ENCODE assay signal across 20 cellular contexts in the genomic region with DNA sequence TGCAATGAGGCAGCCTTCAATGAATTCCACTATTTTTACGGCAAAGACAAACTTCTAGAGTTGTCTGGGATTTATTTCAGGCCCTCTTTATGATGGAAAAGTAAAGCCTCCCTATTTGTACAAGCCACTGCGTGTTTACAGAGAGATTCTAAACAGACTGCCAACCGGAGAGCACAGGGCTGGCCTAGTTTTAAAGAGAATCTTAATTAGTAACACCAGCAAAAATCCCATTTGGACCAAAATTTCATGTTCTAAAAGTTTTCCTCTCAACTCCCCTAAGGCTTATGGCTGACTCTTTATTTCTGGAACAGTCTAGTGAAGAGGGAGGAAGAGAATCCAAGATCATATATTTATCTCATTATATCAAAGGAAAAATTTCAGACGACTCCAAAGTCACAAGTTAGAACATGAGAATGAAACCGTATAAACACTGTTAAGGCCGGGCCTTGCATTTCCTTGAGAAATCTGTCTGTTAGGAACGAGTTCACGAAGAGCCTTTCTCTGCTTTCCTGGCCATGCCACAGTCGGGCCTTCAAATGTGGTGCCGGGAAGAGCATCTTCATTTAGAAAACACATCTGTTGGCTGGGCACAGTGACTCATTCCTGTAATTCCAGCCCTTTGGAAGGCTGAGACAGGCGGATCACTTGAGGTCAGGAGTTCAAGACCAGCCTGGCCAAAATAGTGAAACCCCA.
A peak's percentile ranks its signal among the peaks of the same experiment; 100 is the strongest.
DNase-seq lines count a peak whose midpoint lies in the region; ATAC-seq and TF ChIP-seq lines count a peak whose summit lies in the region.
"Had no signal": no experiment of that assay in that cellular context is flagged by ENCODE, and none has a peak within 500 bp of the region (broad histone marks: within the 10 kb centered on the region; RNA-seq: fewer than 3 reads in every experiment).

No MANE protein-coding gene starts in this region.

- H3K27ac Mint-ChIP-seq in nephron progenitor cell (peak overlapping the region; percentile 21), glutamatergic neuron (ENCODE audit: unreplicated experiment) (no peak overlapping the region)
- H3K27ac Mint-ChIP-seq: B cell; CD4-positive, alpha-beta T cell had no signal

- H3K4me3 Mint-ChIP-seq in nephron progenitor cell (no peak overlapping the region), glutamatergic neuron (ENCODE audit: unreplicated experiment) (no peak overlapping the region)
- H3K4me3 Mint-ChIP-seq: B cell; CD4-positive, alpha-beta T cell had no signal

- H3K36me3 Mint-ChIP-seq in nephron progenitor cell (ENCODE audit: low read depth) (peaks cover 18% of the 10 kb centered on the region), glutamatergic neuron (ENCODE audit: unreplicated experiment) (peaks cover 17% of the 10 kb centered on the region)

- H3K27me3 Mint-ChIP-seq in nephron progenitor cell (ENCODE audit: low read depth, poor library complexity), result peaks cover 4% of the 10 kb centered on the region
- H3K27me3 Mint-ChIP-seq in glutamatergic neuron (ENCODE audit: unreplicated experiment), result no peaks in the 10 kb centered on the region
- H3K27me3 Mint-ChIP-seq: B cell; CD4-positive, alpha-beta T cell had no signal

- H3K27ac ChIP-seq in subcutaneous abdominal adipose tissue (ENCODE audit: low read depth, low read length) (peak overlapping the region; percentile 46), SK-N-SH (ENCODE audit: low read depth in 2 of 2, low read length in 1 of 2) (no peak overlapping the region)

- WGBS in SK-N-SH (ENCODE audit: low lambda C conversion rate), result 87% methylated on average over 11 of the region's 11 CpGs

- H3K4me2 ChIP-seq in SK-N-SH, result no peak overlapping the region

- no peak for TF ChIP-seq RAD21 in SK-N-SH (IDR thresholded peaks at IDR 0.05; ENCODE audit: low read length)

- DNase-seq in SHP77 treated with DMSO at 0.1 percent for 48 hours (lab: John Stamatoyannopoulos, UW) (peak; percentile 51), fibroblast of peridontal ligament (ENCODE audit: extremely low read depth) (peak; percentile 3), nephron progenitor cell (no peak), SK-N-SH (no peak), glutamatergic neuron (no peak)
- DNase-seq: ACHN; CD4-positive, alpha-beta T cell; DND-41; GDM1; NCI-H1048; NCI-H2107; NCI-H226; NCI-H526 treated with DMSO at 0.1 percent for 48 hours; NK-92 treated with Interleukin-12 subunit alpha and Interleukin-12 subunit beta, amount 100 ng/mL, for 24 hours; OCI-M1; RPMI8226 had no signal

- no peak overlapping the region for H3K9ac ChIP-seq in subcutaneous abdominal adipose tissue (ENCODE audit: low read length in 5 of 5)
- no peak overlapping the region for H3K9ac ChIP-seq in SK-N-SH

- TF ChIP-seq EP300 in SK-N-SH (IDR thresholded peaks at IDR 0.05; ENCODE audit: borderline replicate concordance in 1 of 2, low read depth in 1 of 2, low read length in 1 of 2), result no peak

- CTCF ChIA-PET in SK-N-SH (lab: Yijun Ruan, JAX), result no interaction called here

- no peak overlapping the region for H2AFZ ChIP-seq in SK-N-SH (ENCODE audit: low read depth)

- H3K9me3 ChIP-seq in subcutaneous abdominal adipose tissue (ENCODE audit: control insufficient read depth in 5 of 5, low read length in 5 of 5) (peaks cover 3 to 20% (median 14%) of the 10 kb centered on the region in 5 donors), SK-N-SH (peaks cover 6% of the 10 kb centered on the region; the same call in 1 of the 2 replicates)

- H3K27me3 ChIP-seq in subcutaneous abdominal adipose tissue (ENCODE audit: control insufficient read depth in 5 of 5, insufficient read depth in 4 of 5, low read length in 5 of 5) (no peaks in the 10 kb centered on the region), SK-N-SH (ENCODE audit: insufficient read depth) (no peaks in the 10 kb centered on the region)

- H4K20me1 ChIP-seq in SK-N-SH (ENCODE audit: insufficient read depth), result no peaks in the 10 kb centered on the region

- no peaks in the 10 kb centered on the region for H3K9me2 ChIP-seq in SK-N-SH

- H3K4me1 ChIP-seq in subcutaneous abdominal adipose tissue (ENCODE audit: control insufficient read depth in 5 of 5, insufficient read depth in 5 of 5, low read length in 5 of 5) (no peaks in the 10 kb centered on the region), SK-N-SH (ENCODE audit: control insufficient read depth in 1 of 2, insufficient read depth in 2 of 2, low read depth in 1 of 2, low read length in 1 of 2) (no peaks in the 10 kb centered on the region)

- no peaks in the 10 kb centered on the region for H3K79me2 ChIP-seq in SK-N-SH (ENCODE audit: insufficient read depth)

- TF ChIP-seq CTCF in nephron progenitor cell (IDR thresholded peaks at IDR 0.05) (no peak), SK-N-SH (IDR thresholded peaks at IDR 0.05) (no peak), glutamatergic neuron (IDR thresholded peaks at IDR 0.05; ENCODE audit: partially characterized antibody, unreplicated experiment) (no peak)

- ATAC-seq in GM18858 (IDR thresholded peaks at IDR 0.05; ENCODE audit: unreplicated experiment), result no peak
- ATAC-seq: HCT116 had no signal

- POLR2A ChIA-PET in SK-N-SH (lab: Yijun Ruan, JAX), result no interaction called here

- H3F3A ChIP-seq in SK-N-SH (replicated peaks; ENCODE audit: insufficient read depth), result no peaks in the 10 kb centered on the region

- H3K4me1 Mint-ChIP-seq in nephron progenitor cell (peaks cover 10% of the 10 kb centered on the region), glutamatergic neuron (ENCODE audit: low read depth, unreplicated experiment) (peaks cover 2% of the 10 kb centered on the region)
- H3K4me1 Mint-ChIP-seq: B cell had no signal

- H3K9me3 Mint-ChIP-seq in nephron progenitor cell, result peaks cover 57% of the 10 kb centered on the region
- H3K9me3 Mint-ChIP-seq in glutamatergic neuron (ENCODE audit: unreplicated experiment), result peaks cover 4% of the 10 kb centered on the region
- H3K9me3 Mint-ChIP-seq: CD4-positive, alpha-beta T cell had no signal

- H3K36me3 ChIP-seq in subcutaneous abdominal adipose tissue (ENCODE audit: control insufficient read depth in 5 of 5, insufficient read depth in 5 of 5, low read length in 5 of 5), result peaks cover 0 to 4% (median 0%) of the 10 kb centered on the region in 5 donors
- no peaks in the 10 kb centered on the region for H3K36me3 ChIP-seq in SK-N-SH (replicated peaks in 1 of 2; ENCODE audit: control insufficient read depth in 1 of 2, insufficient read depth in 2 of 2, low read length in 1 of 2)

- H3K4me3 ChIP-seq in subcutaneous abdominal adipose tissue (ENCODE audit: low read depth in 1 of 5, low read length in 5 of 5) (no peak overlapping the region), SK-N-SH (ENCODE audit: low read depth in 2 of 2, low read length in 1 of 2) (no peak overlapping the region)

TF ChIP-seq in SK-N-SH, 30 proteins besides CTCF, POLR2A, EP300 and RAD21:
- TF ChIP-seq MEF2A (IDR thresholded peaks at IDR 0.05; ENCODE audit: borderline replicate concordance, low read depth), result no peak
- no peak for TF ChIP-seq GATA2 (CRISPR knock-in tag; IDR thresholded peaks at IDR 0.05)
- TF ChIP-seq RXRA (IDR thresholded peaks at IDR 0.05; ENCODE audit: borderline replicate concordance, low read depth), result no peak
- no peak for TF ChIP-seq TEAD4 (IDR thresholded peaks at IDR 0.05; ENCODE audit: borderline replicate concordance, insufficient read depth)
- TF ChIP-seq FOSL2 (IDR thresholded peaks at IDR 0.05; ENCODE audit: borderline replicate concordance, low read depth), result no peak
- TF ChIP-seq TAF1 (IDR thresholded peaks at IDR 0.05; ENCODE audit: borderline replicate concordance, low read depth, low read length), result no peak
- TF ChIP-seq MXI1 (IDR thresholded peaks at IDR 0.05; ENCODE audit: low read depth, low read length), result no peak
- no peak for TF ChIP-seq RFX5 (IDR thresholded peaks at IDR 0.05; ENCODE audit: low read length)
- TF ChIP-seq, protein P1, sequence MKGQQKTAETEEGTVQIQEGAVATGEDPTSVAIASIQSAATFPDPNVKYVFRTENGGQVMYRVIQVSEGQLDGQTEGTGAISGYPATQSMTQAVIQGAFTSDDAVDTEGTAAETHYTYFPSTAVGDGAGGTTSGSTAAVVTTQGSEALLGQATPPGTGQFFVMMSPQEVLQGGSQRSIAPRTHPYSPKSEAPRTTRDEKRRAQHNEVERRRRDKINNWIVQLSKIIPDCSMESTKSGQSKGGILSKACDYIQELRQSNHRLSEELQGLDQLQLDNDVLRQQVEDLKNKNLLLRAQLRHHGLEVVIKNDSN (IDR thresholded peaks at IDR 0.05; ENCODE audit: borderline replicate concordance, low read depth), result no peak
- TF ChIP-seq SMC3 (IDR thresholded peaks at IDR 0.05; ENCODE audit: low read depth, low read length), result no peak
- no peak for TF ChIP-seq YY1 (IDR thresholded peaks at IDR 0.05; ENCODE audit: low read depth)
- TF ChIP-seq, protein P2, sequence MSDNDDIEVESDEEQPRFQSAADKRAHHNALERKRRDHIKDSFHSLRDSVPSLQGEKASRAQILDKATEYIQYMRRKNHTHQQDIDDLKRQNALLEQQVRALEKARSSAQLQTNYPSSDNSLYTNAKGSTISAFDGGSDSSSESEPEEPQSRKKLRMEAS (IDR thresholded peaks at IDR 0.05; ENCODE audit: low read depth), result no peak
- TF ChIP-seq, protein P3, sequence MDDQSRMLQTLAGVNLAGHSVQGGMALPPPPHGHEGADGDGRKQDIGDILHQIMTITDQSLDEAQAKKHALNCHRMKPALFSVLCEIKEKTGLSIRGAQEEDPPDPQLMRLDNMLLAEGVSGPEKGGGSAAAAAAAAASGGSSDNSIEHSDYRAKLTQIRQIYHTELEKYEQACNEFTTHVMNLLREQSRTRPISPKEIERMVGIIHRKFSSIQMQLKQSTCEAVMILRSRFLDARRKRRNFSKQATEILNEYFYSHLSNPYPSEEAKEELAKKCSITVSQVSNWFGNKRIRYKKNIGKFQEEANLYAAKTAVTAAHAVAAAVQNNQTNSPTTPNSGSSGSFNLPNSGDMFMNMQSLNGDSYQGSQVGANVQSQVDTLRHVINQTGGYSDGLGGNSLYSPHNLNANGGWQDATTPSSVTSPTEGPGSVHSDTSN (IDR thresholded peaks at IDR 0.05), result no peak
- TF ChIP-seq FOXJ3 (CRISPR knock-in tag; IDR thresholded peaks at IDR 0.05), result no peak
- TF ChIP-seq TCF12 (IDR thresholded peaks at IDR 0.05), result no peak
- no peak for TF ChIP-seq GABPA (IDR thresholded peaks at IDR 0.05; ENCODE audit: low read depth)
- no peak for TF ChIP-seq SIN3A (IDR thresholded peaks at IDR 0.05; ENCODE audit: borderline replicate concordance, low read depth, low read length)

Comparison
In these comparisons a context has a peak if more than half of its experiments do, and no peak if none do; other contexts are left out.
1. DNase-seq: peak in SHP77 treated with DMSO at 0.1 percent for 48 hours (single experiment) and fibroblast of peridontal ligament (single experiment); none in nephron progenitor cell (single experiment), SK-N-SH (single experiment) and glutamatergic neuron (single experiment).